Comparison of ENCODE assay signal across 10 cellular contexts in genomic region chr3:135416182-135416581, GRCh38.
"Had no signal": no experiment of that assay in that cellular context is flagged by ENCODE, and none has a peak within 500 bp of the region (broad histone marks: within the 10 kb centered on the region; RNA-seq: fewer than 3 reads in every experiment).

No MANE protein-coding gene starts in this region.

- H3K9me3 Mint-ChIP-seq: GM23338 had no signal

- H3K4me3 ChIP-seq: GM23248, GM23338, HAP-1 had no signal

- H3K4me1 ChIP-seq: HAP-1 had no signal

- FAIRE-seq: H1, H54 had no signal

- H3K9me3 ChIP-seq: HAP-1 had no signal

- ATAC-seq: GM23338, HCT116 had no signal

- H3K4me2 ChIP-seq: GM23338 had no signal

- H3K27ac ChIP-seq: GM23248 had no signal

- DNase-seq: GM23248, GOT3, H7, HCEC 1CT, HFFc6 had no signal

- H3K4me3 Mint-ChIP-seq: GM23338, HFFc6 had no signal

- H3K27ac Mint-ChIP-seq: GM23338, HFFc6 had no signal

- H3K9ac ChIP-seq: GM23248 had no signal

- H3K36me3 ChIP-seq: HAP-1 had no signal

- H2AFZ ChIP-seq: GM23248, GM23338 had no signal
